Comparison of ENCODE assay signal across 1 cellular context in the genomic region with DNA sequence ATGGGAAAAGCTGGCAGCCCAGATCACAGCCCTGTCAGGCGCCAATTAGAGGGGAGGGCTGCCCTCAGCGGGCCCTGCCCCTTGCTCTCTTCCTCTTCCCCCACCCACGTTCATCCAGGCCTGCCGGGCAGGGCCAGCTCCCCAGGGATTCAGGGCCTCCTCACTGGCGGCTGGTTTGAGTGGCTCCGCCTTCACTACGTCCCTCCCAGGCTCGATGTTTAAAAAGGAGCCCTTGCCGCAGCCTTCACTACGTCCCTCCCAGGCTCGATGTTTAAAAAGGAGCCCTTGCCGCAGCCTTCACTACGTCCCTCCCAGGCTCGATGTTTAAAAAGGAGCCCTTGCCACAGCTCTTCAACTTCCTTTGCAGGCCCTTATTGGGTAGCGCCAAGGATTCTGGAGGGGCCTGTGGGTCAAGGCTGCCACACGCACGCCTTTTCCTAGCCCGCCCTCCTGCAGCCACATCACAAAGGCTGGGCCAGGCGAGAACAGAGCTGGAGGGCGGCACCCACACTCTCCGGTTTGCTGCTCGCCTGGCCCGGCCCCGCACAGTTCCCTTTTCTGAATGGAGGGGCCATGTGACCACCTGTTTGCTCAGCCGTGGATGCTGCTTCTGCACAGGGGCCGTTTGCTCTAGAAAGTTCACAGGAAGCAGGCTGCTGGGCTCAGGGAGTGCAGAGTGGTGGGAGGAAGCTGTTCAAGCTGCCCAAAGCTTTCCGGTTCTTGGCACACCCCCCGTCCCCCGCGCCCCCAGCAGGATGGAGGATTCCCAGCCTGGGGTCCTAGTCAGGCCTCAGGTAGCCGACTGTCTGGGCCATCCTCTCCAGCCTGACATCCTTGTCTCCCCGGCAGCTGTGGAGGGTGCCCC.
A peak's percentile ranks its signal among the peaks of the same experiment; 100 is the strongest.
TF ChIP-seq lines count a peak whose summit lies in the region.

No MANE protein-coding gene starts in this region.

TF ChIP-seq in HepG2, 621 proteins besides CTCF, POLR2A, EP300 and RAD21 (continued from another document and continues in another):
- TF ChIP-seq ZIK1 (CRISPR knock-in tag; IDR thresholded peaks at IDR 0.05; ENCODE audit: borderline replicate concordance, low read depth) = peak; percentile 99
- peak; percentile 99 for TF ChIP-seq REL (CRISPR knock-in tag; conservative IDR thresholded peaks at IDR 0.05)
- TF ChIP-seq SIX1 (CRISPR knock-in tag; IDR thresholded peaks at IDR 0.05; ENCODE audit: borderline replicate concordance) = peak; percentile 54; the same call in 1 of the 2 replicates
- peak; percentile 80 for TF ChIP-seq ZNF263 (CRISPR knock-in tag; IDR thresholded peaks at IDR 0.05)
- TF ChIP-seq, protein P1, sequence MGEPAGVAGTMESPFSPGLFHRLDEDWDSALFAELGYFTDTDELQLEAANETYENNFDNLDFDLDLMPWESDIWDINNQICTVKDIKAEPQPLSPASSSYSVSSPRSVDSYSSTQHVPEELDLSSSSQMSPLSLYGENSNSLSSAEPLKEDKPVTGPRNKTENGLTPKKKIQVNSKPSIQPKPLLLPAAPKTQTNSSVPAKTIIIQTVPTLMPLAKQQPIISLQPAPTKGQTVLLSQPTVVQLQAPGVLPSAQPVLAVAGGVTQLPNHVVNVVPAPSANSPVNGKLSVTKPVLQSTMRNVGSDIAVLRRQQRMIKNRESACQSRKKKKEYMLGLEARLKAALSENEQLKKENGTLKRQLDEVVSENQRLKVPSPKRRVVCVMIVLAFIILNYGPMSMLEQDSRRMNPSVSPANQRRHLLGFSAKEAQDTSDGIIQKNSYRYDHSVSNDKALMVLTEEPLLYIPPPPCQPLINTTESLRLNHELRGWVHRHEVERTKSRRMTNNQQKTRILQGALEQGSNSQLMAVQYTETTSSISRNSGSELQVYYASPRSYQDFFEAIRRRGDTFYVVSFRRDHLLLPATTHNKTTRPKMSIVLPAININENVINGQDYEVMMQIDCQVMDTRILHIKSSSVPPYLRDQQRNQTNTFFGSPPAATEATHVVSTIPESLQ (CRISPR knock-in tag; conservative IDR thresholded peaks at IDR 0.05) = peak; percentile 84; the same call in 1 of the 2 replicates
- TF ChIP-seq, protein P2, sequence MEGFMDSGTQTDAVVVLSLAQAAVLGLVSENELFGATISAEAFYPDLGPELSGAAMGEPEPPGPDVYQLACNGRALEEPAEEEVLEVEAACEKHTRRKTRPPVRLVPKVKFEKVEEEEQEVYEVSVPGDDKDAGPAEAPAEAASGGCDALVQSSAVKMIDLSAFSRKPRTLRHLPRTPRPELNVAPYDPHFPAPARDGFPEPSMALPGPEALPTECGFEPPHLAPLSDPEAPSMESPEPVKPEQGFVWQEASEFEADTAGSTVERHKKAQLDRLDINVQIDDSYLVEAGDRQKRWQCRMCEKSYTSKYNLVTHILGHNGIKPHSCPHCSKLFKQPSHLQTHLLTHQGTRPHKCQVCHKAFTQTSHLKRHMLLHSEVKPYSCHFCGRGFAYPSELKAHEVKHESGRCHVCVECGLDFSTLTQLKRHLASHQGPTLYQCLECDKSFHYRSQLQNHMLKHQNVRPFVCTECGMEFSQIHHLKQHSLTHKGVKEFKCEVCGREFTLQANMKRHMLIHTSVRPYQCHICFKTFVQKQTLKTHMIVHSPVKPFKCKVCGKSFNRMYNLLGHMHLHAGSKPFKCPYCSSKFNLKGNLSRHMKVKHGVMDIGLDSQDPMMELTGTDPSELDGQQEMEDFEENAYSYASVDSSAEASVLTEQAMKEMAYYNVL (CRISPR knock-in tag; IDR thresholded peaks at IDR 0.05; ENCODE audit: borderline replicate concordance) = peak; percentile 81; the same call in 1 of the 2 replicates
- peak; percentile 63; the same call in 1 of the 2 replicates for TF ChIP-seq CC2D1A (CRISPR knock-in tag; IDR thresholded peaks at IDR 0.05)
- TF ChIP-seq EED (CRISPR knock-in tag; IDR thresholded peaks at IDR 0.05) = no peak; the same call in 1 of the 2 replicates
- TF ChIP-seq SMAD9 (CRISPR knock-in tag; IDR thresholded peaks at IDR 0.05) = no peak
- TF ChIP-seq CREB1 (IDR thresholded peaks at IDR 0.05) = no peak
- TF ChIP-seq CREB1 (CRISPR knock-in tag; IDR thresholded peaks at IDR 0.05) = no peak; the same call in 1 of the 2 replicates
- TF ChIP-seq ZEB1 (IDR thresholded peaks at IDR 0.05; ENCODE audit: insufficient replicate concordance, low read depth) = no peak
- no peak; the same call in 1 of the 2 replicates for TF ChIP-seq ZNF776 (CRISPR knock-in tag; IDR thresholded peaks at IDR 0.05)
- peak; percentile 99 for TF ChIP-seq NFKB2 (CRISPR knock-in tag; IDR thresholded peaks at IDR 0.05; ENCODE audit: borderline replicate concordance)
- 0 out of 2 replicates have a peak, but pooled peaks have one; percentile 90 for TF ChIP-seq ZNF691 (CRISPR knock-in tag; IDR thresholded peaks at IDR 0.05; ENCODE audit: borderline replicate concordance, low read depth)
- TF ChIP-seq, protein P3, sequence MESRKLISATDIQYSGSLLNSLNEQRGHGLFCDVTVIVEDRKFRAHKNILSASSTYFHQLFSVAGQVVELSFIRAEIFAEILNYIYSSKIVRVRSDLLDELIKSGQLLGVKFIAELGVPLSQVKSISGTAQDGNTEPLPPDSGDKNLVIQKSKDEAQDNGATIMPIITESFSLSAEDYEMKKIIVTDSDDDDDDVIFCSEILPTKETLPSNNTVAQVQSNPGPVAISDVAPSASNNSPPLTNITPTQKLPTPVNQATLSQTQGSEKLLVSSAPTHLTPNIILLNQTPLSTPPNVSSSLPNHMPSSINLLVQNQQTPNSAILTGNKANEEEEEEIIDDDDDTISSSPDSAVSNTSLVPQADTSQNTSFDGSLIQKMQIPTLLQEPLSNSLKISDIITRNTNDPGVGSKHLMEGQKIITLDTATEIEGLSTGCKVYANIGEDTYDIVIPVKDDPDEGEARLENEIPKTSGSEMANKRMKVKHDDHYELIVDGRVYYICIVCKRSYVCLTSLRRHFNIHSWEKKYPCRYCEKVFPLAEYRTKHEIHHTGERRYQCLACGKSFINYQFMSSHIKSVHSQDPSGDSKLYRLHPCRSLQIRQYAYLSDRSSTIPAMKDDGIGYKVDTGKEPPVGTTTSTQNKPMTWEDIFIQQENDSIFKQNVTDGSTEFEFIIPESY (CRISPR knock-in tag; IDR thresholded peaks at IDR 0.05) = no peak
- TF ChIP-seq, protein P4, sequence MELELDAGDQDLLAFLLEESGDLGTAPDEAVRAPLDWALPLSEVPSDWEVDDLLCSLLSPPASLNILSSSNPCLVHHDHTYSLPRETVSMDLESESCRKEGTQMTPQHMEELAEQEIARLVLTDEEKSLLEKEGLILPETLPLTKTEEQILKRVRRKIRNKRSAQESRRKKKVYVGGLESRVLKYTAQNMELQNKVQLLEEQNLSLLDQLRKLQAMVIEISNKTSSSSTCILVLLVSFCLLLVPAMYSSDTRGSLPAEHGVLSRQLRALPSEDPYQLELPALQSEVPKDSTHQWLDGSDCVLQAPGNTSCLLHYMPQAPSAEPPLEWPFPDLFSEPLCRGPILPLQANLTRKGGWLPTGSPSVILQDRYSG (CRISPR knock-in tag; IDR thresholded peaks at IDR 0.05) = peak; percentile 82
- 0 out of 2 replicates have a peak, but pooled peaks have one; percentile 40 for TF ChIP-seq DNMT1 (CRISPR knock-in tag; IDR thresholded peaks at IDR 0.05)
- peak; percentile 98; the same call in 1 of the 2 replicates for TF ChIP-seq ZNF33A (CRISPR knock-in tag; IDR thresholded peaks at IDR 0.05; ENCODE audit: borderline replicate concordance)
- no peak for TF ChIP-seq GPN1 (CRISPR knock-in tag; IDR thresholded peaks at IDR 0.05; ENCODE audit: borderline replicate concordance)
- TF ChIP-seq NFE2L1 (CRISPR knock-in tag; IDR thresholded peaks at IDR 0.05; ENCODE audit: borderline replicate concordance) = no peak
- no peak for TF ChIP-seq ZFP36 (IDR thresholded peaks at IDR 0.05; ENCODE audit: borderline replicate concordance, low read depth, low read length, partially characterized antibody)
- TF ChIP-seq ELF4 (CRISPR knock-in tag; IDR thresholded peaks at IDR 0.05; ENCODE audit: borderline replicate concordance) = peak; percentile 92; the same call in 1 of the 2 replicates
- peak; percentile 87 for TF ChIP-seq HDAC2 (CRISPR knock-in tag; IDR thresholded peaks at IDR 0.05)
- peak; percentile 45; the same call in 1 of the 2 replicates for TF ChIP-seq ETS1 (CRISPR knock-in tag; IDR thresholded peaks at IDR 0.05)
- TF ChIP-seq DBP (CRISPR knock-in tag; IDR thresholded peaks at IDR 0.05; ENCODE audit: not compliant biosample characterization) = peak; percentile 98
- TF ChIP-seq ZNF83 (CRISPR knock-in tag; IDR thresholded peaks at IDR 0.05; ENCODE audit: borderline replicate concordance) = peak; percentile 83; the same call in 1 of the 2 replicates
- no peak; the same call in 1 of the 2 replicates for TF ChIP-seq ZNF512B (CRISPR knock-in tag; IDR thresholded peaks at IDR 0.05; ENCODE audit: borderline replicate concordance)
- no peak for TF ChIP-seq AHR (CRISPR knock-in tag; IDR thresholded peaks at IDR 0.05)
- TF ChIP-seq U2AF1 (optimal IDR thresholded peaks at IDR 0.05; ENCODE audit: low read depth, low read length) = peak; percentile 62
- TF ChIP-seq KLF13 (CRISPR knock-in tag; IDR thresholded peaks at IDR 0.05) = 0 out of 2 replicates have a peak, but pooled peaks have one; percentile 22
- peak; percentile 91; the same call in 1 of the 2 replicates for TF ChIP-seq ZBTB38 (CRISPR knock-in tag; IDR thresholded peaks at IDR 0.05)
- no peak for TF ChIP-seq THYN1 (CRISPR knock-in tag; IDR thresholded peaks at IDR 0.05; ENCODE audit: borderline replicate concordance, low read depth)
- TF ChIP-seq ATAD3A (CRISPR knock-in tag; IDR thresholded peaks at IDR 0.05) = peak; percentile 10; the same call in 1 of the 2 replicates
- peak; percentile 68; the same call in 1 of the 2 replicates for TF ChIP-seq NR2F2 (IDR thresholded peaks at IDR 0.05; ENCODE audit: borderline replicate concordance, low read depth)
- TF ChIP-seq RARA (CRISPR knock-in tag; IDR thresholded peaks at IDR 0.05) = peak; percentile 84
- no peak for TF ChIP-seq EZH2 (conservative IDR thresholded peaks at IDR 0.05; ENCODE audit: low read depth, low read length)
- TF ChIP-seq FOXC1 (CRISPR knock-in tag; IDR thresholded peaks at IDR 0.05; ENCODE audit: borderline replicate concordance) = peak; percentile 99
- TF ChIP-seq IRX3 (CRISPR knock-in tag; IDR thresholded peaks at IDR 0.05; ENCODE audit: borderline replicate concordance, low read depth) = peak; percentile 98
- no peak for TF ChIP-seq EHMT2 (IDR thresholded peaks at IDR 0.05; ENCODE audit: borderline replicate concordance, low read depth, low read length)
- peak; percentile 99 for TF ChIP-seq ERF (CRISPR knock-in tag; IDR thresholded peaks at IDR 0.05)
- no peak; the same call in 1 of the 2 replicates for TF ChIP-seq ZNF749 (CRISPR knock-in tag; IDR thresholded peaks at IDR 0.05; ENCODE audit: borderline replicate concordance)
- TF ChIP-seq SIX4 (CRISPR knock-in tag; IDR thresholded peaks at IDR 0.05) = peak; percentile 63; the same call in 1 of the 2 replicates
- TF ChIP-seq SNAPC2 (CRISPR knock-in tag; IDR thresholded peaks at IDR 0.05) = peak; percentile 98
- TF ChIP-seq ZNF124 (CRISPR knock-in tag; IDR thresholded peaks at IDR 0.05) = peak; percentile 85
- peak; percentile 77; the same call in 1 of the 2 replicates for TF ChIP-seq MIER2 (CRISPR knock-in tag; IDR thresholded peaks at IDR 0.05)
- TF ChIP-seq ZFP36L2 (CRISPR knock-in tag; IDR thresholded peaks at IDR 0.05) = peak; percentile 91
